In genomic region chr15:62972814-62973213, GRCh38 we compare ENCODE assay signal across 1 cellular context.
TF ChIP-seq lines count a peak whose summit lies in the region.

No MANE protein-coding gene starts in this region.

TF ChIP-seq in GM23338, 12 proteins besides CTCF, POLR2A, EP300 and RAD21 (continued from another document):
- TF ChIP-seq STAT1 (IDR thresholded peaks at IDR 0.05; ENCODE audit: unreplicated experiment): no peak
